Comparison of ENCODE assay signal across 1 cellular context in genomic region chr17:45286286-45286685, GRCh38.
TF ChIP-seq lines count a peak whose summit lies in the region.

No MANE protein-coding gene starts in this region.

TF ChIP-seq in HepG2, 621 proteins besides CTCF, POLR2A, EP300 and RAD21:
- TF ChIP-seq RBM22 (optimal IDR thresholded peaks at IDR 0.05; ENCODE audit: low read length), result peak; percentile 31
- TF ChIP-seq IRF1 (CRISPR knock-in tag; IDR thresholded peaks at IDR 0.05; ENCODE audit: low read depth), result no peak
